ENCODE assay signal across 25 cellular contexts in the genomic region with DNA sequence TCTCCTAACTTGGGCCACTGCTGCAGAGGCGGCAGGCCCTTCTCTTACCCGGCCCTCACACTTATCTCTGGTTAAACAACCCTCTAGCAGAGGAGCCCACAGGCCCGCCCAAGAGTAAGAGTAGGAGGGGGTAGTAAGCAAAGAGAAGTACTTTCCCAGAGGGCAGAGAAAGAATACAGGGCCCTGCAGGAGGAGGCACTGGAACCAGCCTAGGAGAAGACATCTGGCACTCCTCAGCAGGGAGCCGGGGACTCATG. TPM values are rescaled to one million over a fixed set of nuclear protein-coding genes. Genes with fewer than 3 reads are reported as not detected.
DNase-seq lines count a peak whose midpoint lies in the region; ATAC-seq and TF ChIP-seq lines count a peak whose summit lies in the region.
"Had no signal": no experiment of that assay in that cellular context is flagged by ENCODE, and none has a peak within 500 bp of the region (broad histone marks: within the 10 kb centered on the region; RNA-seq: fewer than 3 reads in every experiment).

No MANE protein-coding gene starts in this region.

- H4K20me1 ChIP-seq in GM23248 (ENCODE audit: insufficient read depth), result no peaks in the 10 kb centered on the region

- no peak for ATAC-seq in left ventricle myocardium superior

- no peak overlapping the region for H2BK15ac ChIP-seq in neuronal stem cell (ENCODE audit: low read length)

- WGBS in thyroid gland, 2 donors, result 71 to 89% methylated on average over 4 of the region's 4 CpGs
- WGBS in GM23248 (ENCODE audit: low coverage in 1 of 2, low lambda C conversion rate in 2 of 2, missing lambda C conversion rate in 2 of 2), 2 experiments, result 97 to 99% methylated on average over 4 of the region's 4 CpGs
- WGBS in neuronal stem cell (ENCODE audit: extremely low coverage in 2 of 2, insufficient read length in 2 of 2, insufficient replicate concordance in 1 of 2), 2 donors, result no CpG with 5 or more reads among the region's 4 CpGs

- DNase-seq in cardiac muscle cell (ENCODE audit: low read depth in 1 of 2, low spot score in 1 of 2) (no peak), left ventricle myocardium superior (no peak), HUDEP-2 (lab: John Stamatoyannopoulos, UW; ENCODE audit: unreplicated experiment in 76 of 76) (peak in 72 of 76 experiments; percentile 43 to 89 (median 72)), erythroblast (lab: John Stamatoyannopoulos, UW) (peak; percentile 69 to 79), thyroid gland (no peak), GM23248 (no peak), neuronal stem cell (ENCODE audit: low spot score) (no peak), GM10248 (ENCODE audit: extremely low spot score) (no peak)
- DNase-seq: CD4-positive, CD25-positive, alpha-beta regulatory T cell; DMS153; DND-41; H7; IMR-90; KG1; MG63; NCI-H1105 treated with DMSO at 0.1 percent for 48 hours; NCI-H146; NCI-H1930; NCI-H2107; NCI-H446; NCI-H524 treated with DMSO at 0.1 percent for 48 hours; NCI-H774 had no signal

- H3F3A ChIP-seq in GM23248 (ENCODE audit: insufficient read depth), result peaks cover 19% of the 10 kb centered on the region

- no peak overlapping the region for H4K91ac ChIP-seq in neuronal stem cell (ENCODE audit: low read depth, low read length, poor library complexity)

- H3K4me1 ChIP-seq in cardiac muscle cell (ENCODE audit: low read depth) (peaks cover 59% of the 10 kb centered on the region), thyroid gland (peaks cover 44 to 64% of the 10 kb centered on the region in 2 donors), GM23248 (ENCODE audit: insufficient read depth) (peaks cover 10% of the 10 kb centered on the region), neuronal stem cell (ENCODE audit: control insufficient read depth in 2 of 2, insufficient read depth in 1 of 2, low read depth in 1 of 2, low read length in 2 of 2) (peaks cover 0 to 4% of the 10 kb centered on the region in 2 donors)
- H3K4me1 ChIP-seq: SJSA1 had no signal

- no peak overlapping the region for H2BK5ac ChIP-seq in neuronal stem cell (ENCODE audit: low read length)

- H2AFZ ChIP-seq in GM23248 (no peak overlapping the region), neuronal stem cell (ENCODE audit: low read length) (no peak overlapping the region)

- no peaks in the 10 kb centered on the region for H3K9me2 ChIP-seq in GM23248 (ENCODE audit: insufficient read depth)

- no peak overlapping the region for H2BK12ac ChIP-seq in neuronal stem cell (ENCODE audit: low read length)

- no peak overlapping the region for H3K4ac ChIP-seq in neuronal stem cell (ENCODE audit: low read length)

- intact Hi-C loops in left ventricle myocardium superior (cut with micrococcal nuclease) (loop anchor here (10.0 kb wide), 1 partner anchor 81 kb away; no protein-coding TSS in a partner anchor), thyroid gland (cut with DNase I) (loop anchor here (5.0 kb wide), 1 partner anchor 36 kb away; no protein-coding TSS in a partner anchor)

- H3K18ac ChIP-seq in neuronal stem cell (ENCODE audit: low read length), result no peak overlapping the region

- H3K27me3 ChIP-seq in cardiac muscle cell (no peaks in the 10 kb centered on the region), thyroid gland (no peaks in the 10 kb centered on the region), GM23248 (replicated peaks; ENCODE audit: insufficient read depth) (no peaks in the 10 kb centered on the region), neuronal stem cell (ENCODE audit: control insufficient read depth in 3 of 3, insufficient read depth in 3 of 3, low read depth in 1 of 3, low read length in 3 of 3) (no peaks in the 10 kb centered on the region)
- H3K27me3 ChIP-seq: MG63, SJSA1 had no signal

- CTCF ChIA-PET in GM10248 (lab: Yijun Ruan, JAX), result interaction anchor here (1.1 to 3.0 kb wide), 8 partner anchors 10 to 125 kb away, joined by 3 to 32 read pairs (median 4); no protein-coding TSS in a partner anchor

- H2BK120ac ChIP-seq in neuronal stem cell (ENCODE audit: low read depth, low read length), result no peak overlapping the region

- H4K8ac ChIP-seq in neuronal stem cell (ENCODE audit: low read depth, low read length), result no peak overlapping the region

- H3K79me2 ChIP-seq in GM23248 (ENCODE audit: insufficient read depth), result peaks cover 92% of the 10 kb centered on the region

- peak overlapping the region; percentile 67 for H3K27ac ChIP-seq in cardiac muscle cell
- peak overlapping the region in 2 of 3 donors; percentile 27 to 39 for H3K27ac ChIP-seq in thyroid gland
- H3K27ac ChIP-seq in GM23248, result no peak overlapping the region
- no peak overlapping the region for H3K27ac ChIP-seq in neuronal stem cell (replicated peaks; ENCODE audit: low read length)
- H3K27ac ChIP-seq: SJSA1 had no signal

- in situ Hi-C loops in GM23248 (cut with MboI), result no loop called here

- H3K23ac ChIP-seq in neuronal stem cell (ENCODE audit: low read depth, low read length, poor library complexity), result no peak overlapping the region

- H3K9me3 ChIP-seq in cardiac muscle cell (ENCODE audit: low read depth) (no peaks in the 10 kb centered on the region), thyroid gland (no peaks in the 10 kb centered on the region), GM23248 (ENCODE audit: low read depth) (no peaks in the 10 kb centered on the region), neuronal stem cell (replicated peaks in 1 of 2; ENCODE audit: control insufficient read depth in 2 of 2, insufficient read depth in 1 of 2, low read depth in 1 of 2, low read length in 2 of 2) (no peaks in the 10 kb centered on the region)
- H3K9me3 ChIP-seq: MG63, SJSA1 had no signal

- H3K9ac ChIP-seq in GM23248 (no peak overlapping the region), neuronal stem cell (ENCODE audit: low read depth, low read length, poor library complexity) (no peak overlapping the region)

- no peak overlapping the region for H3K4me2 ChIP-seq in GM23248 (ENCODE audit: unreplicated experiment)
- no peak overlapping the region for H3K4me2 ChIP-seq in neuronal stem cell (ENCODE audit: insufficient read depth, low read length, poor library complexity, severe bottlenecking)

- no peak overlapping the region for H2AK5ac ChIP-seq in neuronal stem cell (ENCODE audit: low read depth, low read length)

- TF ChIP-seq POLR2A in erythroblast (IDR thresholded peaks at IDR 0.05; ENCODE audit: low read length) (no peak), thyroid gland (IDR thresholded peaks at IDR 0.05) (no peak)

- no peak overlapping the region for H3K14ac ChIP-seq in neuronal stem cell (ENCODE audit: low read length)

- TF ChIP-seq CTCF in cardiac muscle cell (IDR thresholded peaks at IDR 0.05; ENCODE audit: low read depth, low read length) (no peak), thyroid gland (IDR thresholded peaks at IDR 0.05) (no peak), GM10248 (IDR thresholded peaks at IDR 0.05; ENCODE audit: control extremely low read depth, extremely low read depth, low read depth, missing control alignments) (no peak)

- H3K36me3 ChIP-seq in cardiac muscle cell (peaks cover 34% of the 10 kb centered on the region), thyroid gland (peaks cover 56 to 70% of the 10 kb centered on the region in 2 donors), GM23248 (ENCODE audit: low read depth) (peaks cover 66% of the 10 kb centered on the region), neuronal stem cell (replicated peaks in 1 of 2; ENCODE audit: control insufficient read depth in 2 of 2, insufficient read depth in 2 of 2, low read length in 2 of 2) (peaks cover 58 to 96% of the 10 kb centered on the region in 2 donors)

- H3K4me3 ChIP-seq in cardiac muscle cell (no peak overlapping the region), thyroid gland (replicated peaks in 1 of 3) (no peak overlapping the region), GM23248 (no peak overlapping the region), neuronal stem cell (ENCODE audit: low read length in 2 of 2) (no peak overlapping the region)
- H3K4me3 ChIP-seq: MG63, SJSA1 had no signal

- H3K79me1 ChIP-seq in neuronal stem cell (ENCODE audit: low read depth, low read length), result peaks cover 6% of the 10 kb centered on the region

- POLR2A ChIA-PET in GM10248 (lab: Yijun Ruan, JAX), result no interaction called here

RNA-seq across cellular contexts. Expression of a gene that starts 10.1 kb away (rescaled TPM):
- total RNA-seq in cardiac muscle cell, result 290 and 388 TPM in 2 replicates
- polyA plus RNA-seq in cardiac muscle cell, result 447 and 533 TPM in 2 replicates
- 216 TPM for total RNA-seq in left ventricle myocardium superior
- 1,000 to 10,000 TPM in 1 of 4 donors, 100 to 1,000 TPM in 3; 571 to 1,096 (median 866) TPM for total RNA-seq in thyroid gland
- 418 and 473 TPM in 2 replicates for total RNA-seq in GM23248 (2014; rRNA removed; shearing (Covaris generic))
- 370 and 395 TPM in 2 replicates for polyA plus RNA-seq in GM23248 (2016; fragmentation: Nextera tagmentation; extraction: Ambion mirVana)
- polyA plus RNA-seq in neuronal stem cell (2013, experiment 1 of 2), result 125 TPM
- 118 TPM for polyA plus RNA-seq in neuronal stem cell (2013, experiment 2 of 2)

RNA-seq across cellular contexts. Expression of a gene that starts 21.4 kb away (rescaled TPM):
- total RNA-seq in cardiac muscle cell (0.07 TPM in 1 of 2 replicates, not detected in the other), left ventricle myocardium superior (4.1 TPM), thyroid gland (10 to 100 TPM in 2 of 4 donors, 1 to 10 TPM in 2; 5.1 to 22.9 (median 9.1) TPM)
- polyA plus RNA-seq in cardiac muscle cell (0.07 and 0.37 TPM in 2 replicates), GM23248 (2016; fragmentation: Nextera tagmentation; extraction: Ambion mirVana) (390 and 398 TPM in 2 replicates)
- total RNA-seq in GM23248 (2014; rRNA removed; shearing (Covaris generic)), result 181 and 227 TPM in 2 replicates
- 0.10 TPM for polyA plus RNA-seq in neuronal stem cell (2013, experiment 1 of 2)
- polyA plus RNA-seq in neuronal stem cell (2013, experiment 2 of 2), result 0.12 TPM
- total RNA-seq: H7, IMR-90, SJSA1 had no signal

RNA-seq across cellular contexts. Expression of a gene that starts 29.5 kb away (rescaled TPM):
- total RNA-seq in cardiac muscle cell, result not detected in 2 replicates
- polyA plus RNA-seq in cardiac muscle cell, result 0.24 and 0.29 TPM in 2 replicates
- total RNA-seq in left ventricle myocardium superior, result 8.0 TPM
- total RNA-seq in thyroid gland, result 10 to 100 TPM; 14.9 to 25.8 (median 23.1) TPM
- total RNA-seq in GM23248 (2014; rRNA removed; shearing (Covaris generic)), result not detected in 2 replicates
- not detected in 2 replicates for polyA plus RNA-seq in GM23248 (2016; fragmentation: Nextera tagmentation; extraction: Ambion mirVana)
- 0.04 TPM for polyA plus RNA-seq in neuronal stem cell (2013, experiment 1 of 2)
- 0.03 TPM for polyA plus RNA-seq in neuronal stem cell (2013, experiment 2 of 2)
- total RNA-seq: A172, IMR-90, SJSA1 had no signal
- polyA plus RNA-seq: BJ had no signal

Comparison
In these comparisons a context has a peak if more than half of its experiments do, and no peak if none do; other contexts are left out.
1. DNase-seq: peak in HUDEP-2 (72 of 76) and erythroblast (2 of 2); none in cardiac muscle cell (0 of 2), left ventricle myocardium superior (single experiment), thyroid gland (0 of 2), GM23248 (single experiment), neuronal stem cell (single experiment) and GM10248 (single experiment).
2. H3K27ac ChIP-seq: peak in cardiac muscle cell (single experiment) and thyroid gland (2 of 3); none in GM23248 (single experiment) and neuronal stem cell (single experiment).